In the genomic region with DNA sequence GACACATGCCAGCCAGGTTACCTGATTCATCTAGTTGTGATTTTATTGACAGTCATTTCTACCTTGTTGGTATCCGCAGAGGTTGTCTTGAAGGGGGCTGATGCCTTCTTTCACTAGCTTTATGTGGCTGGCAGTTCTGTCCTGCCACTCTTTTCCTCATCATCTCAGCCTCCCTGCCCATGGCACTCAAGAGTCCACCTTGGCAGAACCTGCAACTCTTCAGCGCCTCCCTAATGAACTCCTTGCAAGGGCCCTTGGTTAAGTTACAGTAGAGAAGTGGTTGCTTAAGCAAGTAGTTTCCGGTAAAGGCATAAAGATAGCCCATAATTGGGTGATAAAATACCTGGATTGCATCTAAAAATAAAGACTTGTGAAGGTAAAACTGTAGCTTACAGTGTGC, we compare ENCODE assay signal across 27 cellular contexts.
"Had no signal": no experiment of that assay in that cellular context is flagged by ENCODE, and none has a peak within 500 bp of the region (broad histone marks: within the 10 kb centered on the region; RNA-seq: fewer than 3 reads in every experiment).

No MANE protein-coding gene starts in this region.

- DNase-seq: naive thymus-derived CD4-positive, alpha-beta T cell; natural killer cell; occipital lobe; ovary; posterior cingulate gyrus; psoas muscle; right cardiac atrium; right lobe of liver; sigmoid colon; small intestine; stimulated activated CD4-positive, alpha-beta T cell treated with anti-CD3 and anti-CD28 coated beads, Interleukin-15, amount 100 ng/mL, for 24 hours; stimulated activated CD4-positive, alpha-beta T cell treated with anti-CD3 and anti-CD28 coated beads, Interleukin-2, amount 100 ng/mL, for 24 hours; stimulated activated CD4-positive, alpha-beta T cell treated with anti-CD3 and anti-CD28 coated beads, Interleukin-2, amount 100 ng/mL, for 48 hours; stimulated activated CD4-positive, alpha-beta T cell treated with anti-CD3 and anti-CD28 coated beads, Interleukin-4, amount 100 ng/mL, for 24 hours; stimulated activated naive B cell treated with anti-CD40 and anti-IgM and Interleukin-4, amounts not matched to agents 10 μg/mL and 1 μg/mL and 100 μg/mL, for 72 hours; stimulated activated naive CD4-positive, alpha-beta T cell treated with Interleukin-2 at 50 U/mL for 16 hours; stimulated activated naive CD8-positive, alpha-beta T cell treated with anti-CD3 and anti-CD28 coated beads, Interleukin-15, amount 100 ng/mL, for 72 hours; substantia nigra; testis; trophoblast cell; uterus had no signal

- H3K4me3 ChIP-seq: neural progenitor cell, ovary, psoas muscle, right lobe of liver, sigmoid colon, suprapubic skin, testis, tibial nerve, upper lobe of left lung, uterus had no signal

- H3K27me3 ChIP-seq: neural progenitor cell, ovary, right lobe of liver, sigmoid colon, suprapubic skin, testis, tibial nerve, upper lobe of left lung, uterus had no signal

- FAIRE-seq: small intestine had no signal

- H3K27ac ChIP-seq: neural progenitor cell, ovary, parathyroid adenoma, psoas muscle, right lobe of liver, sigmoid colon, suprapubic skin, testis, tibial nerve, upper lobe of left lung, uterus had no signal

- ATAC-seq: naive thymus-derived CD4-positive, alpha-beta T cell; natural killer cell; psoas muscle; right cardiac atrium; right lobe of liver; stimulated activated effector memory CD8-positive, alpha-beta T cell treated with anti-CD3 and anti-CD28 coated beads, Interleukin-12 subunit alpha, Interleukin-12 subunit beta, amount 100 ng/mL, for 72 hours; stimulated activated naive B cell treated with anti-CD40 and anti-IgM and Interleukin-4, amounts not matched to agents 10 μg/mL and 1 μg/mL and 100 μg/mL, for 72 hours; stimulated activated naive CD8-positive, alpha-beta T cell treated with anti-CD3 and anti-CD28 coated beads, Interleukin-15, amount 100 ng/mL, for 72 hours had no signal

- H3K9me3 ChIP-seq: ovary, psoas muscle, right lobe of liver, sigmoid colon, suprapubic skin, testis, tibial nerve, upper lobe of left lung, uterus had no signal

- H3K4me1 ChIP-seq: suprapubic skin, testis, tibial nerve, upper lobe of left lung, uterus had no signal

- H3K36me3 ChIP-seq: neural progenitor cell, ovary, right lobe of liver, sigmoid colon, suprapubic skin, tibial nerve, upper lobe of left lung, uterus had no signal
